1 cellular context compared by ENCODE assay signal in the genomic region with DNA sequence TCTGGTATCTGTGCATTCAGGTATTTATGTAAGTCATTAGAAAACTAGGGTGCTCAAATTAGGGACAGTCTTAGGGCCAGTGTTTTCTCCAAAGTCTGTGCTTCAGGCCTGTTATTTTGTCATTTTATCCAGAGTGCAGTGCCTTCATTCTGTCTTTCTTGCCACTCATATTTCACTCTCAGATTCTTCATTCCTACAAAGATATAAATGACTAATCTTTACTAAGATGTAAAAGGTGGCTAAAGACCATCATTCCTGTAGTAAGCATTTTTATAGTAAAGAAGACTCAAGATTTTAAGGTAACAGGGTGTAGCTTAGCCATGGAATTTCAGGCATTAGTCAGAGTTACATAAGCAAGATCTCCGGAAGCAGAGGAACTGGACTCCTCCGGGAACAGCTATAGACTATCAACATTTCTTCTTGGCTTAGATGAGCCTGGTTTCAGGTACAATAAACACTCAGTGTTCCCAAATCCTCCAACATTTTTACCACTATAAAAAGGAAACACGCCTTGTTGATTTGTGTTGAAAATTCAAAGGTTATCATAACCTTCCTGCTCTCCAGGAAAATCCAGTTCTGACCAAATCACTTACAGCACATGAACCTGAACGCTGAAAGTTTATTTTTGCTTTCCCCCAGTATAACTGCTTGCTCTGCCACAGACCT.
A peak's percentile ranks its signal among the peaks of the same experiment; 100 is the strongest.
TF ChIP-seq lines count a peak whose summit lies in the region.

No MANE protein-coding gene starts in this region.

TF ChIP-seq in Ishikawa, 13 proteins besides CTCF, POLR2A, EP300 and RAD21:
- TF ChIP-seq TCF12 (IDR thresholded peaks at IDR 0.05; ENCODE audit: low read depth) (no peak), CREB1 (IDR thresholded peaks at IDR 0.05; ENCODE audit: low read depth) (no peak), FOXM1 (IDR thresholded peaks at IDR 0.05; ENCODE audit: borderline replicate concordance, low read depth) (no peak), CEBPB (IDR thresholded peaks at IDR 0.05) (no peak), TEAD4 (IDR thresholded peaks at IDR 0.05) (peak; percentile 39; the same call in 1 of the 2 replicates), USF1 (IDR thresholded peaks at IDR 0.05) (no peak), NFIC (IDR thresholded peaks at IDR 0.05) (no peak)
